Comparison of ENCODE assay signal across 19 cellular contexts in the genomic region with DNA sequence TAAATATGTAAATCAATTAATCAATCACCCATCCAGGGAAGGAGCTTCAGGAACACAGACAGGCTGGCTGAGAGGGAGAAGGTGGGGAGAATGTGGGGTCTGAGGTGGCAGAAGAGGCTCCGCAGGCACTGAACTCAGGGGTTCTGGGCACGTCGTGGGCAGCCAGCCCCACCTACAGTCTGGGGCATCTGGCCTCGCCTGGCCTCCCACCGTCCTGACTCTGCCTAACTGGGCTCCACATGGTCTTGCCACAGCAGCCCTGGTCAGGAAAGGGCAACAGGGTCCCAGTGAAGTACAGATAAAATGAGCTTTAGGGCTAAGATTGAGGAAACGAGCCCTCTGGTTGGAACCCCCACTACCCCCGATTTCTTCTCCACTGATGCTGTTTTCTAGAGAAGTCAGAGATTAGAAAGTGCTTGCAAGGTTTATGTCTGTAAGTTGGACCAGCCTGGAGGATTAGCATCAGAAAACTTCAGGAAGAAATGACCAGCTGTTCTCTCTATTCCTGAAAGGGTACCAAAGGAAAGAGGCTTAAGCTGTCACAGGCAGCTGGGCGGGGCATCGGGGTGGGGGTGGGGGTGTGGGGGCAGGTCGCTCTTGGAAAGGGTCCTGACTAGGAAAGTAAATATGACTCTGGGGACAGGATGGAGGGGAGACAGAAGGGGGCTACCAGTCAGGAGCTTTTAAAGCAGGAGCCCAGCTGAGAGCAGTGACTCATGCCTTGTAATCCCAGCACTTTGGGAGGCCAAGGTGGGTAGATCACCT.
DNase-seq lines count a peak whose midpoint lies in the region; ATAC-seq lines count a peak whose summit lies in the region.
"Had no signal": no experiment of that assay in that cellular context is flagged by ENCODE, and none has a peak within 500 bp of the region (broad histone marks: within the 10 kb centered on the region; RNA-seq: fewer than 3 reads in every experiment).

No MANE protein-coding gene starts in this region.

- peak; percentile 26 for DNase-seq in activated CD8-positive, alpha-beta memory T cell treated with anti-CD3 and anti-CD28 coated beads for 24 hours
- DNase-seq in activated CD8-positive, alpha-beta memory T cell treated with anti-CD3 and anti-CD28 coated beads, Interleukin-2, amount 50 U/mL, for 48 hours: no peak
- DNase-seq in NCI-H82 treated with DMSO at 0.1 percent for 48 hours (lab: John Stamatoyannopoulos, UW; ENCODE audit: unreplicated experiment) (peak; percentile 90), iPS-NIHi7 (ENCODE audit: extremely low spot score) (peak; percentile 48)
- DNase-seq in stimulated activated naive CD4-positive, alpha-beta T cell treated with Interleukin-2 at 50 U/mL for 16 hours (lab: John Stamatoyannopoulos, UW): no peak
- no peak for DNase-seq in stimulated activated CD4-positive, alpha-beta T cell treated with anti-CD3 and anti-CD28 coated beads, Interleukin-4, amount 100 ng/mL, for 1 hour
- no peak for DNase-seq in activated naive CD4-positive, alpha-beta T cell treated with anti-CD3 and anti-CD28 coated beads, Interleukin-2, amount 50 U/mL, for 16 hours
- DNase-seq: 8988T; Caco-2; CD4-positive, CD25-positive, alpha-beta regulatory T cell; HCEC 1CT; Karpas-422; NCI-H1436 treated with DMSO at 0.1 percent for 48 hours; NCI-H2029 treated with DMSO at 0.1 percent for 48 hours; NCI-H446 treated with DMSO at 0.1 percent for 48 hours; NCI-H774; PC-3; RPMI8226 had no signal

- ATAC-seq in GM21528 (IDR thresholded peaks at IDR 0.05; ENCODE audit: low FRiP score, unreplicated experiment): no peak
- ATAC-seq: PC-3 had no signal

Comparison
In these comparisons a context has a peak if more than half of its experiments do, and no peak if none do; other contexts are left out.
1. DNase-seq: peak in activated CD8-positive, alpha-beta memory T cell treated with anti-CD3 and anti-CD28 coated beads for 24 hours (single experiment), NCI-H82 treated with DMSO at 0.1 percent for 48 hours (single experiment) and iPS-NIHi7 (single experiment); none in activated CD8-positive, alpha-beta memory T cell treated with anti-CD3 and anti-CD28 coated beads, Interleukin-2, amount 50 U/mL, for 48 hours (single experiment), stimulated activated naive CD4-positive, alpha-beta T cell treated with Interleukin-2 at 50 U/mL for 16 hours (single experiment), stimulated activated CD4-positive, alpha-beta T cell treated with anti-CD3 and anti-CD28 coated beads, Interleukin-4, amount 100 ng/mL, for 1 hour (single experiment) and activated naive CD4-positive, alpha-beta T cell treated with anti-CD3 and anti-CD28 coated beads, Interleukin-2, amount 50 U/mL, for 16 hours (single experiment).